26 cellular contexts compared by ENCODE assay signal in the genomic region with DNA sequence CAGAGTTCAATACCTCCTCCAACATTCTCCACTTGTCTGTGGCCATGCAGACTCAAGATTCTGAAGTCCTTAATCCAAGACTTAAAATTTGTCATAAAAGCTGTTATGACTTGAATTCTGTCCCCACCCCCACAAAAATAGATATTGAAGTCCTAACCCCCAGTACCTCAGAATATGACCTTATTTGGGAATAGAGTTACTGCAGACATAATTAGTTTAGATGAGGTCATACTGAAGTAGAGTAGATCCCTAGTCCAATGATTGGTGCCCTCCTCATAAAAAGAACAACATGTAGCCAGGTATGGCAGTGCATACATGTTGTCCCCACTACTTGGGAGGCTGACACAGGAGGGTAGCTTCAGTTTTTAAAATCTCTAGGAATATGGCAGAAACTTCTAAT.
"Had no signal": no experiment of that assay in that cellular context is flagged by ENCODE, and none has a peak within 500 bp of the region (broad histone marks: within the 10 kb centered on the region; RNA-seq: fewer than 3 reads in every experiment).

No MANE protein-coding gene starts in this region.

- H3K4me3 Mint-ChIP-seq: mesothelial cell of epicardium, naive B cell had no signal

- H3K27me3 ChIP-seq: dorsolateral prefrontal cortex, esophagus squamous epithelium, gastrocnemius medialis, heart right ventricle, left lung had no signal

- H3K9me3 Mint-ChIP-seq: mesothelial cell of epicardium, naive B cell had no signal

- H3K4me3 ChIP-seq: coronary artery, dorsolateral prefrontal cortex, esophagus squamous epithelium, gastrocnemius medialis, heart right ventricle, left lung, lower lobe of right lung, mucosa of descending colon had no signal

- H3K27ac Mint-ChIP-seq: mesothelial cell of epicardium, naive B cell had no signal

- H3K27me3 Mint-ChIP-seq: naive B cell had no signal

- DNase-seq: dermis blood vessel endothelial cell; dorsolateral prefrontal cortex; effector CD4-positive, alpha-beta T cell; effector memory CD4-positive, alpha-beta T cell; esophagus squamous epithelium; foreskin fibroblast; foreskin melanocyte; gastrocnemius medialis; glutamatergic neuron; head of caudate nucleus; heart right ventricle; hippocampal formation; left cardiac atrium; left lung; left ventricle myocardium superior; lower lobe of right lung; mesenchymal stem cell; mucosa of descending colon; naive B cell had no signal

- H3K4me1 ChIP-seq: gastrocnemius medialis, left lung had no signal

- FAIRE-seq: colon, endothelial cell of umbilical vein, islet of Langerhans, keratinocyte had no signal

- H3K27ac ChIP-seq: coronary artery, dorsolateral prefrontal cortex, esophagus squamous epithelium, gastrocnemius medialis, heart right ventricle, left lung, lower lobe of right lung had no signal

- H3K9me3 ChIP-seq: esophagus squamous epithelium, gastrocnemius medialis, heart right ventricle, left lung, lower lobe of right lung, mucosa of descending colon had no signal

- H3K4me1 Mint-ChIP-seq: mesothelial cell of epicardium, naive B cell had no signal

- ATAC-seq: esophagus mucosa, gastrocnemius medialis, heart right ventricle, left cardiac atrium, left lung, left ventricle myocardium superior, mucosa of descending colon had no signal
